Comparison of ENCODE assay signal across 10 cellular contexts in genomic region chr6:136547336-136547735, GRCh38. TPM values are rescaled to one million over a fixed set of nuclear protein-coding genes. Genes with fewer than 3 reads are reported as not detected.
DNase-seq lines count a peak whose midpoint lies in the region; ATAC-seq, FAIRE-seq and TF ChIP-seq lines count a peak whose summit lies in the region.
"Had no signal": no experiment of that assay in that cellular context is flagged by ENCODE, and none has a peak within 500 bp of the region (broad histone marks: within the 10 kb centered on the region; RNA-seq: fewer than 3 reads in every experiment).

No MANE protein-coding gene starts in this region.

- no peaks in the 10 kb centered on the region for H3K9me3 Mint-ChIP-seq in activated T-cell treated with anti-CD3 and anti-CD28 coated beads, Interleukin-2, amount 50 U/mL, for 72 hours
- H3K9me3 Mint-ChIP-seq in activated CD4-positive, alpha-beta memory T cell treated with anti-CD3 and anti-CD28 coated beads, Interleukin-2, amount 10 ng/mL, durations not matched to agents 7 days and 5 days = no peaks in the 10 kb centered on the region

- H3K27me3 ChIP-seq in pancreas = no peaks in the 10 kb centered on the region

- TF ChIP-seq CTCF in pancreas (IDR thresholded peaks at IDR 0.05) = peak in 3 of 4 donors; percentile 23 to 35 (median 25)

- no peaks in the 10 kb centered on the region for H3K36me3 Mint-ChIP-seq in activated T-cell treated with anti-CD3 and anti-CD28 coated beads, Interleukin-2, amount 50 U/mL, for 72 hours (ENCODE audit: insufficient read depth in 2 of 2)
- H3K36me3 Mint-ChIP-seq in activated CD4-positive, alpha-beta memory T cell treated with anti-CD3 and anti-CD28 coated beads, Interleukin-2, amount 10 ng/mL, durations not matched to agents 7 days and 5 days (ENCODE audit: low read depth) = no peaks in the 10 kb centered on the region

- WGBS in pancreas, 2 donors = 35 to 39% methylated on average over 4 of the region's 4 CpGs

- CTCF ChIA-PET in activated CD4-positive, alpha-beta memory T cell treated with anti-CD3 and anti-CD28 coated beads, Interleukin-2, amount 10 ng/mL, durations not matched to agents 7 days and 5 days (lab: Charles Lee) = interaction anchor here (0.7 to 1.7 kb wide), 5 partner anchors 9 to 297 kb away, joined by 3 to 8 read pairs (median 3); partner anchors contain the start of gene MTFR2

- H3K4me3 Mint-ChIP-seq in activated T-cell treated with anti-CD3 and anti-CD28 coated beads, Interleukin-2, amount 50 U/mL, for 72 hours = no peak overlapping the region
- H3K4me3 Mint-ChIP-seq in activated CD4-positive, alpha-beta memory T cell treated with anti-CD3 and anti-CD28 coated beads, Interleukin-2, amount 10 ng/mL, durations not matched to agents 7 days and 5 days = no peak overlapping the region

- no peak overlapping the region for H3K4me3 ChIP-seq in pancreas
- H3K4me3 ChIP-seq: BLaER1 treated with 17β-estradiol and CSF1 and Interleukin-3, amounts not matched to agents 10 nM and 100 nM; skin epidermis had no signal

- no peaks in the 10 kb centered on the region for H3K9me3 ChIP-seq in pancreas

- H3K27ac Mint-ChIP-seq in activated T-cell treated with anti-CD3 and anti-CD28 coated beads, Interleukin-2, amount 50 U/mL, for 72 hours = no peak overlapping the region
- no peak overlapping the region for H3K27ac Mint-ChIP-seq in activated CD4-positive, alpha-beta memory T cell treated with anti-CD3 and anti-CD28 coated beads, Interleukin-2, amount 10 ng/mL, durations not matched to agents 7 days and 5 days

- DNase-seq in NCI-H2081 (lab: John Stamatoyannopoulos, UW) (peak; percentile 3 to 36), NCI-H2081 treated with DMSO at 0.1 percent for 48 hours (lab: John Stamatoyannopoulos, UW) (no peak), NCI-H446 (lab: John Stamatoyannopoulos, UW) (peak; percentile 5 to 32), cerebellar cortex (ENCODE audit: low spot score) (peak; percentile 67), pancreas (no peak)
- no peak for DNase-seq in activated T-cell treated with anti-CD3 and anti-CD28 coated beads, Interleukin-2, amount 50 U/mL, for 72 hours
- DNase-seq in activated CD4-positive, alpha-beta memory T cell treated with anti-CD3 and anti-CD28 coated beads, Interleukin-2, amount 10 ng/mL, durations not matched to agents 7 days and 5 days = no peak

- H3K27ac ChIP-seq in pancreas = no peak overlapping the region
- H3K27ac ChIP-seq: BLaER1 treated with 17β-estradiol and CSF1 and Interleukin-3, amounts not matched to agents 10 nM and 100 nM; skin epidermis had no signal

- H3K36me3 ChIP-seq in pancreas = no peaks in the 10 kb centered on the region
- H3K36me3 ChIP-seq: BLaER1 treated with 17β-estradiol and CSF1 and Interleukin-3, amounts not matched to agents 10 nM and 100 nM had no signal

- peaks cover 4% of the 10 kb centered on the region for H3K4me1 Mint-ChIP-seq in activated T-cell treated with anti-CD3 and anti-CD28 coated beads, Interleukin-2, amount 50 U/mL, for 72 hours (ENCODE audit: low read depth)
- peaks cover 12% of the 10 kb centered on the region for H3K4me1 Mint-ChIP-seq in activated CD4-positive, alpha-beta memory T cell treated with anti-CD3 and anti-CD28 coated beads, Interleukin-2, amount 10 ng/mL, durations not matched to agents 7 days and 5 days

- H3K4me1 ChIP-seq in pancreas = peaks cover 0 to 15% (median 10%) of the 10 kb centered on the region in 3 donors

- no peak for FAIRE-seq in pancreas (lab: Jason Lieb, UNC)

- peaks cover 54% of the 10 kb centered on the region for H3K27me3 Mint-ChIP-seq in activated T-cell treated with anti-CD3 and anti-CD28 coated beads, Interleukin-2, amount 50 U/mL, for 72 hours (ENCODE audit: low read depth)
- H3K27me3 Mint-ChIP-seq in activated CD4-positive, alpha-beta memory T cell treated with anti-CD3 and anti-CD28 coated beads, Interleukin-2, amount 10 ng/mL, durations not matched to agents 7 days and 5 days = peaks cover 59% of the 10 kb centered on the region

- intact Hi-C loops in pancreas (cut with DNase I) = no loop called here

- ATAC-seq in pancreas (no peak), HG03280 (IDR thresholded peaks at IDR 0.05; ENCODE audit: unreplicated experiment) (no peak)
- no peak for ATAC-seq in activated T-cell treated with anti-CD3 and anti-CD28 coated beads, Interleukin-2, amount 50 U/mL, for 72 hours (replicated peaks in 1 of 2)

- POLR2A ChIA-PET in activated CD4-positive, alpha-beta memory T cell treated with anti-CD3 and anti-CD28 coated beads, Interleukin-2, amount 10 ng/mL, durations not matched to agents 7 days and 5 days (lab: Charles Lee) = no interaction called here

RNA-seq across cellular contexts. Expression of gene MAP7, which starts 2.9 kb away (rescaled TPM):
- 10 to 100 TPM; 23.7 to 37.9 (median 27.6) TPM for total RNA-seq in pancreas
- polyA plus RNA-seq in pancreas = 10 to 100 TPM; 10.7 to 12.9 TPM
- 1 to 10 TPM; 1.3 to 1.4 TPM for total RNA-seq in activated T-cell treated with anti-CD3 and anti-CD28 coated beads, Interleukin-2, amount 50 U/mL, for 72 hours
- total RNA-seq in activated CD4-positive, alpha-beta memory T cell treated with anti-CD3 and anti-CD28 coated beads, Interleukin-2, amount 10 ng/mL, durations not matched to agents 7 days and 5 days = 1 to 10 TPM; 1.4 to 1.8 TPM

Comparison
In these comparisons a context has a peak if more than half of its experiments do, and no peak if none do; other contexts are left out.
1. DNase-seq: peak in NCI-H2081 (2 of 2), NCI-H446 (2 of 2) and cerebellar cortex (single experiment); none in NCI-H2081 treated with DMSO at 0.1 percent for 48 hours (single experiment), pancreas (0 of 6), activated T-cell treated with anti-CD3 and anti-CD28 coated beads, Interleukin-2, amount 50 U/mL, for 72 hours (0 of 2) and activated CD4-positive, alpha-beta memory T cell treated with anti-CD3 and anti-CD28 coated beads, Interleukin-2, amount 10 ng/mL, durations not matched to agents 7 days and 5 days (single experiment).
2. RNA of gene MAP7, which starts 2.9 kb away (total RNA-seq): 23.7 to 37.9 TPM in pancreas; 1.4 to 1.8 TPM in activated CD4-positive, alpha-beta memory T cell treated with anti-CD3 and anti-CD28 coated beads, Interleukin-2, amount 10 ng/mL, durations not matched to agents 7 days and 5 days and 1.3 to 1.4 TPM in activated T-cell treated with anti-CD3 and anti-CD28 coated beads, Interleukin-2, amount 50 U/mL, for 72 hours; every median in the first group is over 4 times any median in the second.